31 cellular contexts compared by ENCODE assay signal in the genomic region with DNA sequence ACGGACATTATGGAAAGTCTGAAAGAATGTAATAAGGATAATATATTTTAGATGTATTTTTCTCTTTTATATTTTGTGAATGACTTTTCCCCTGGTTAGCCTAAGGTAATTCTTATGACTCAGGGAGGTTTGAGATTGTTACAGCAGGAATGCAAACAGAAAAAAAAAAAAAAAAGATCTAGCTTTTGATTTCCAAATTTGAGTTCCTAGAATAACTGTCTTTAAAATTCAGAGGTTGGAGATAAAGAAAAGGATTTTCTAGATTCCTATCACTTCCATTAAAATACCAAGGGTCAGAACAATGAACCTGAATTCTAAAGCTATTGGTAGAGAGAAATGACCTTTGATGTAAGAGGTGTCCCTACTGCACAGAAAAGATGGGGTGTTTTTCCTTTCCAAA.
"Had no signal": no experiment of that assay in that cellular context is flagged by ENCODE, and none has a peak within 500 bp of the region (broad histone marks: within the 10 kb centered on the region; RNA-seq: fewer than 3 reads in every experiment).

No MANE protein-coding gene starts in this region.

- H3K27me3 Mint-ChIP-seq: progenitor cell of endocrine pancreas; stimulated activated naive B cell treated with anti-CD40 and anti-IgM and Interleukin-4, amounts not matched to agents 10 μg/mL and 1 μg/mL and 100 μg/mL, for 72 hours; stimulated activated naive CD8-positive, alpha-beta T cell treated with anti-CD3 and anti-CD28 coated beads, Interleukin-15, Interleukin-2, amounts not matched to agents 100 ng/mL and 50 ng/mL, for 24 hours had no signal

- H3K4me1 Mint-ChIP-seq: immature natural killer cell; natural killer cell; neural crest cell; stimulated activated naive B cell treated with anti-CD40 and anti-IgM and Interleukin-4, amounts not matched to agents 10 μg/mL and 1 μg/mL and 100 μg/mL, for 72 hours had no signal

- H3K36me3 Mint-ChIP-seq: natural killer cell had no signal

- FAIRE-seq: colon had no signal

- H3K9me3 ChIP-seq: gastroesophageal sphincter, heart right ventricle, lower lobe of right lung, neutrophil, right atrium auricular region, spleen, suprapubic skin, transverse colon, upper lobe of right lung, uterus had no signal

- H3K36me3 ChIP-seq: gastroesophageal sphincter, heart right ventricle, lower lobe of right lung, neutrophil, right atrium auricular region, suprapubic skin, transverse colon, upper lobe of right lung, uterus had no signal

- H3K4me1 ChIP-seq: foreskin keratinocyte, gastroesophageal sphincter, heart right ventricle, lower lobe of right lung, right atrium auricular region, transverse colon, upper lobe of right lung, uterus had no signal

- H3K27ac ChIP-seq: dorsolateral prefrontal cortex, epithelial cell of prostate, foreskin keratinocyte, gastroesophageal sphincter, heart right ventricle, lower lobe of right lung, neutrophil, parathyroid adenoma, right atrium auricular region, spleen, suprapubic skin, transverse colon, upper lobe of right lung, uterus had no signal

- DNase-seq: dorsolateral prefrontal cortex; effector CD4-positive, alpha-beta T cell; foreskin keratinocyte; glutamatergic neuron; heart right ventricle; hippocampal formation; immature natural killer cell; islet precursor cell; kidney glomerular epithelial cell; left colon; left ventricle myocardium superior; lower lobe of right lung; natural killer cell; spleen; stimulated activated CD4-positive, alpha-beta T cell treated with anti-CD3 and anti-CD28 coated beads, Interleukin-2, amount 100 ng/mL, for 48 hours; stimulated activated naive B cell treated with anti-CD40 and anti-IgM and Interleukin-4, amounts not matched to agents 10 μg/mL and 1 μg/mL and 100 μg/mL, for 72 hours; transverse colon; upper lobe of right lung; uterus had no signal

- H3K79me2 ChIP-seq: parathyroid adenoma had no signal

- H3K9me3 Mint-ChIP-seq: natural killer cell; neural crest cell; stimulated activated naive B cell treated with anti-CD40 and anti-IgM and Interleukin-4, amounts not matched to agents 10 μg/mL and 1 μg/mL and 100 μg/mL, for 72 hours; stimulated activated naive CD8-positive, alpha-beta T cell treated with anti-CD3 and anti-CD28 coated beads, Interleukin-15, Interleukin-2, amounts not matched to agents 100 ng/mL and 50 ng/mL, for 24 hours had no signal

- H3K4me3 Mint-ChIP-seq: immature natural killer cell; natural killer cell; neural crest cell; stimulated activated naive B cell treated with anti-CD40 and anti-IgM and Interleukin-4, amounts not matched to agents 10 μg/mL and 1 μg/mL and 100 μg/mL, for 72 hours; stimulated activated naive CD8-positive, alpha-beta T cell treated with anti-CD3 and anti-CD28 coated beads, Interleukin-15, Interleukin-2, amounts not matched to agents 100 ng/mL and 50 ng/mL, for 24 hours had no signal

- H2AFZ ChIP-seq: parathyroid adenoma had no signal

- H3K27me3 ChIP-seq: dorsolateral prefrontal cortex, foreskin keratinocyte, gastroesophageal sphincter, heart right ventricle, neutrophil, right atrium auricular region, spleen, suprapubic skin, transverse colon, upper lobe of right lung, uterus had no signal

- ATAC-seq: esophagus mucosa; foreskin keratinocyte; gastroesophageal sphincter; heart right ventricle; left colon; left ventricle myocardium superior; lower lobe of right lung; natural killer cell; sciatic nerve; stimulated activated naive B cell treated with anti-CD40 and anti-IgM and Interleukin-4, amounts not matched to agents 10 μg/mL and 1 μg/mL and 100 μg/mL, for 72 hours; upper lobe of right lung had no signal

- H3K4me3 ChIP-seq: dorsolateral prefrontal cortex, gastroesophageal sphincter, heart right ventricle, lower lobe of right lung, right atrium auricular region, spleen, suprapubic skin, transverse colon, upper lobe of right lung, uterus had no signal

- H3K9ac ChIP-seq: parathyroid adenoma had no signal

- H3K27ac Mint-ChIP-seq: immature natural killer cell; natural killer cell; progenitor cell of endocrine pancreas; stimulated activated naive B cell treated with anti-CD40 and anti-IgM and Interleukin-4, amounts not matched to agents 10 μg/mL and 1 μg/mL and 100 μg/mL, for 72 hours; stimulated activated naive CD8-positive, alpha-beta T cell treated with anti-CD3 and anti-CD28 coated beads, Interleukin-15, Interleukin-2, amounts not matched to agents 100 ng/mL and 50 ng/mL, for 24 hours had no signal
